8 cellular contexts compared by ENCODE assay signal in the genomic region with DNA sequence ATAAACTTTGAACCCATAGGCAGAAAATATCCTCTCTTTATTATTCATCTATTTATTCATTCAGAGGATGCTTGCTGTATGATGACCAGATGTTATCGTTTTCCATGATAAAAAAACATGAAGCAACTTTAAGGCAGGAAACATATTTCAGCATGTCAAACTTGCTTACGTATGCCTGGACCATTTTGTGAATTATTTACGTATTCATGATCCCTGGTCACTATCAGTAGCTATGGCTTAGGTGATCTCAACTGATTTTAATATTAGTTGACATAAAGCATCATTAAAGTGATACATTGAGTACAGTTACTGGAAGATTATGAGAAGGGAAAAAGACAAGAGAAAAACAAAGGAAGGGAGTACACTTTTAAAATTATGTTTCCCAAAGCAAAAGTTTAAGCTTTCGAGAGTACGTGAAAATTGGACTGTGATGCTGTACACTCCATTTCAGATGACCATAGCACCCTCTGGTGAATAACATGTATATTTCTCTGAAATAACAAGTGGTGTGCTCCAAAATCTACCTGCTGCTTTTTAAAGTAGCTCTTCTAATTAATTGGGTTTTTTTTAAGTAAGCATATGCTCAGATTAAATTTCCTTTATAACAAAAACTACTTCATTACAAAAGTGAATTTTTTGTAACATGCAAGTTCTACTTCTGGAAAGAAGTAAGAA.
DNase-seq lines count a peak whose midpoint lies in the region; ATAC-seq and TF ChIP-seq lines count a peak whose summit lies in the region.

No MANE protein-coding gene starts in this region.

- H3K27me3 ChIP-seq in WERI-Rb-1 (ENCODE audit: insufficient read depth, low read depth, severe bottlenecking) (no peaks in the 10 kb centered on the region), right atrium auricular region (no peaks in the 10 kb centered on the region), thoracic aorta (replicated peaks; ENCODE audit: insufficient read depth) (no peaks in the 10 kb centered on the region)

- peak; percentile 33 for DNase-seq in DMS53 (lab: John Stamatoyannopoulos, UW)
- no peak for DNase-seq in DMS53 treated with DMSO at 0.1 percent for 48 hours (lab: John Stamatoyannopoulos, UW; ENCODE audit: unreplicated experiment)
- DNase-seq in WERI-Rb-1: no peak
- DNase-seq in right atrium auricular region (ENCODE audit: low spot score): no peak
- DNase-seq in thoracic aorta (ENCODE audit: low spot score): no peak
- DNase-seq in NCI-H774 (lab: John Stamatoyannopoulos, UW): no peak
- no peak for DNase-seq in NCI-H1048 (lab: John Stamatoyannopoulos, UW)

- no peaks in the 10 kb centered on the region for H3K36me3 ChIP-seq in WERI-Rb-1
- H3K36me3 ChIP-seq in right atrium auricular region: no peaks in the 10 kb centered on the region
- H3K36me3 ChIP-seq in thoracic aorta: no peaks in the 10 kb centered on the region

- no peaks in the 10 kb centered on the region for H3K9me3 ChIP-seq in WERI-Rb-1 (ENCODE audit: severe bottlenecking)
- no peaks in the 10 kb centered on the region for H3K9me3 ChIP-seq in right atrium auricular region
- no peaks in the 10 kb centered on the region for H3K9me3 ChIP-seq in thoracic aorta

- TF ChIP-seq CTCF in WERI-Rb-1 (IDR thresholded peaks at IDR 0.05; ENCODE audit: low read depth, low read length): peak; percentile 21; the same call in 1 of the 2 replicates
- TF ChIP-seq CTCF in right atrium auricular region (IDR thresholded peaks at IDR 0.05): peak in 1 of 2 donors; percentile 65
- TF ChIP-seq CTCF in thoracic aorta (IDR thresholded peaks at IDR 0.05): peak; percentile 49

- H3K4me3 ChIP-seq in WERI-Rb-1 (ENCODE audit: low read depth, low read length): no peak overlapping the region
- peak overlapping the region; percentile 16 to 24 for H3K4me3 ChIP-seq in right atrium auricular region
- peak overlapping the region; percentile 30 for H3K4me3 ChIP-seq in thoracic aorta

- H3K4me1 ChIP-seq in right atrium auricular region (no peaks in the 10 kb centered on the region), thoracic aorta (ENCODE audit: control insufficient read depth in 1 of 2, low read depth in 2 of 2) (peaks cover 0 to 6% of the 10 kb centered on the region in 2 donors)

- H3K27ac ChIP-seq in WERI-Rb-1 (no peak overlapping the region), right atrium auricular region (no peak overlapping the region), thoracic aorta (no peak overlapping the region)

- ATAC-seq in thoracic aorta (ENCODE audit: insufficient number of reproducible peaks, low FRiP score, low read depth) (no peak), HG03521 (IDR thresholded peaks at IDR 0.05; ENCODE audit: unreplicated experiment) (no peak)
